In genomic region chr1:172135076-172135672, GRCh38 we compare ENCODE assay signal across 9 cellular contexts.
DNase-seq lines count a peak whose midpoint lies in the region; ATAC-seq and TF ChIP-seq lines count a peak whose summit lies in the region.
"Had no signal": no experiment of that assay in that cellular context is flagged by ENCODE, and none has a peak within 500 bp of the region (broad histone marks: within the 10 kb centered on the region; RNA-seq: fewer than 3 reads in every experiment).

No MANE protein-coding gene starts in this region.

- no peaks in the 10 kb centered on the region for H3K27me3 ChIP-seq in Karpas-422 (ENCODE audit: low read length)
- H3K27me3 ChIP-seq in mammary epithelial cell (ENCODE audit: insufficient read depth, low read length): no peaks in the 10 kb centered on the region
- H3K27me3 ChIP-seq: BLaER1 had no signal

- no peaks in the 10 kb centered on the region for H3K36me3 Mint-ChIP-seq in nephron progenitor cell (ENCODE audit: low read depth)

- BruUV-seq in mammary epithelial cell (replicated peaks; lab: Mats Ljungman, UMichigan): no TSS peak

- H3K4me3 ChIP-seq in Karpas-422 (ENCODE audit: low read length) (no peak overlapping the region), mammary epithelial cell (replicated peaks in 1 of 3; ENCODE audit: insufficient read depth in 1 of 3, low read depth in 2 of 3, low read length in 3 of 3) (no peak overlapping the region)
- H3K4me3 ChIP-seq: BLaER1 had no signal

- in situ Hi-C loops in mammary epithelial cell (cut with MboI; ENCODE audit: low sequenced_read_pairs in 2 of 2): no loop called here

- ATAC-seq in GM21360 (IDR thresholded peaks at IDR 0.05; ENCODE audit: unreplicated experiment): no peak
- no peak for ATAC-seq in GM18873 (IDR thresholded peaks at IDR 0.05; ENCODE audit: low FRiP score, unreplicated experiment)
- no peak for ATAC-seq in HG03139 (IDR thresholded peaks at IDR 0.05; ENCODE audit: unreplicated experiment)

- H3K27ac ChIP-seq in Karpas-422 (ENCODE audit: low read length) (no peak overlapping the region), mammary epithelial cell (ENCODE audit: insufficient read depth, low read depth, low read length) (no peak overlapping the region)
- H3K27ac ChIP-seq: BLaER1 had no signal

- no peaks in the 10 kb centered on the region for H3K9me2 ChIP-seq in Karpas-422 (replicated peaks; ENCODE audit: insufficient read depth, low read length)

- no peaks in the 10 kb centered on the region for H3K36me3 ChIP-seq in Karpas-422 (ENCODE audit: insufficient read depth, low read length)
- no peaks in the 10 kb centered on the region for H3K36me3 ChIP-seq in mammary epithelial cell (ENCODE audit: insufficient read depth, low read length)
- H3K36me3 ChIP-seq: BLaER1 had no signal

- peak; percentile 39 to 45 for TF ChIP-seq CTCF in mammary epithelial cell (conservative IDR thresholded peaks at IDR 0.05 in 1 of 2, IDR thresholded peaks at IDR 0.05 in 1 of 2; ENCODE audit: extremely low read depth in 1 of 2, insufficient read depth in 1 of 2, low read depth in 1 of 2, low read length in 2 of 2)
- peak; percentile 36 for TF ChIP-seq CTCF in nephron progenitor cell (IDR thresholded peaks at IDR 0.05)

- H3K9ac ChIP-seq in Karpas-422 (ENCODE audit: low read length): no peak overlapping the region
- no peak overlapping the region for H3K9ac ChIP-seq in mammary epithelial cell (ENCODE audit: insufficient read depth, low read length)
- H3K9ac ChIP-seq: BLaER1 had no signal

- H3K9me3 ChIP-seq in Karpas-422 (ENCODE audit: low read length) (no peaks in the 10 kb centered on the region), mammary epithelial cell (replicated peaks; ENCODE audit: insufficient read depth, low read length) (no peaks in the 10 kb centered on the region)
- H3K9me3 ChIP-seq: BLaER1 had no signal

- H3K4me1 Mint-ChIP-seq in nephron progenitor cell: no peaks in the 10 kb centered on the region

- no peaks in the 10 kb centered on the region for H3K79me2 ChIP-seq in Karpas-422 (ENCODE audit: low read length)
- no peaks in the 10 kb centered on the region for H3K79me2 ChIP-seq in mammary epithelial cell (ENCODE audit: insufficient read depth, low read length)

- no peaks in the 10 kb centered on the region for H4K20me1 ChIP-seq in Karpas-422 (ENCODE audit: insufficient read depth, low read depth, low read length)
- H4K20me1 ChIP-seq in mammary epithelial cell (ENCODE audit: insufficient read depth, low read length): no peaks in the 10 kb centered on the region
- H4K20me1 ChIP-seq: BLaER1 had no signal

- no peaks in the 10 kb centered on the region for H3K9me3 Mint-ChIP-seq in nephron progenitor cell

- H2AFZ ChIP-seq in Karpas-422 (ENCODE audit: low read length) (no peak overlapping the region), mammary epithelial cell (ENCODE audit: low read depth, low read length) (no peak overlapping the region)

- dilution Hi-C loops in mammary epithelial cell (cut with HindIII; ENCODE audit: low sequenced_read_pairs): no loop called here

- WGBS in mammary epithelial cell (ENCODE audit: low coverage, missing lambda C conversion rate): 96% methylated on average over 2 of the region's 2 CpGs

- peak; percentile 54 for DNase-seq in DMS53 (lab: John Stamatoyannopoulos, UW)
- DNase-seq in DMS53 treated with DMSO at 0.1 percent for 48 hours (lab: John Stamatoyannopoulos, UW; ENCODE audit: unreplicated experiment): no peak
- peak; percentile 50 for DNase-seq in Karpas-422
- no peak for DNase-seq in mammary epithelial cell
- no peak for DNase-seq in nephron progenitor cell

- H3K27ac Mint-ChIP-seq in nephron progenitor cell: no peak overlapping the region

- CTCF ChIA-PET in mammary epithelial cell (lab: Charles Lee; ENCODE audit: low non-redundant PET): no interaction called here

- no peak overlapping the region for H3K4me3 Mint-ChIP-seq in nephron progenitor cell

- intact Hi-C loops in mammary epithelial cell (cut with micrococcal nuclease): loop anchor here (5.0 kb wide), 1 partner anchor 133 kb away; no protein-coding TSS in a partner anchor

- H3K27me3 Mint-ChIP-seq in nephron progenitor cell (ENCODE audit: low read depth, poor library complexity): no peaks in the 10 kb centered on the region

- H3K4me1 ChIP-seq in Karpas-422 (ENCODE audit: low read length) (no peaks in the 10 kb centered on the region), mammary epithelial cell (ENCODE audit: insufficient read depth, low read length) (peaks cover 16% of the 10 kb centered on the region)
- H3K4me1 ChIP-seq: BLaER1 had no signal

- H3K4me2 ChIP-seq in Karpas-422 (ENCODE audit: low read depth, low read length, poor library complexity, severe bottlenecking) (no peak overlapping the region), mammary epithelial cell (ENCODE audit: insufficient read depth, low read depth, low read length) (no peak overlapping the region)
- H3K4me2 ChIP-seq: BLaER1 had no signal

Comparison
In these comparisons a context has a peak if more than half of its experiments do, and no peak if none do; other contexts are left out.
1. DNase-seq: peak in DMS53 (single experiment) and Karpas-422 (single experiment); none in DMS53 treated with DMSO at 0.1 percent for 48 hours (single experiment), mammary epithelial cell (single experiment) and nephron progenitor cell (single experiment).